In the genomic region with DNA sequence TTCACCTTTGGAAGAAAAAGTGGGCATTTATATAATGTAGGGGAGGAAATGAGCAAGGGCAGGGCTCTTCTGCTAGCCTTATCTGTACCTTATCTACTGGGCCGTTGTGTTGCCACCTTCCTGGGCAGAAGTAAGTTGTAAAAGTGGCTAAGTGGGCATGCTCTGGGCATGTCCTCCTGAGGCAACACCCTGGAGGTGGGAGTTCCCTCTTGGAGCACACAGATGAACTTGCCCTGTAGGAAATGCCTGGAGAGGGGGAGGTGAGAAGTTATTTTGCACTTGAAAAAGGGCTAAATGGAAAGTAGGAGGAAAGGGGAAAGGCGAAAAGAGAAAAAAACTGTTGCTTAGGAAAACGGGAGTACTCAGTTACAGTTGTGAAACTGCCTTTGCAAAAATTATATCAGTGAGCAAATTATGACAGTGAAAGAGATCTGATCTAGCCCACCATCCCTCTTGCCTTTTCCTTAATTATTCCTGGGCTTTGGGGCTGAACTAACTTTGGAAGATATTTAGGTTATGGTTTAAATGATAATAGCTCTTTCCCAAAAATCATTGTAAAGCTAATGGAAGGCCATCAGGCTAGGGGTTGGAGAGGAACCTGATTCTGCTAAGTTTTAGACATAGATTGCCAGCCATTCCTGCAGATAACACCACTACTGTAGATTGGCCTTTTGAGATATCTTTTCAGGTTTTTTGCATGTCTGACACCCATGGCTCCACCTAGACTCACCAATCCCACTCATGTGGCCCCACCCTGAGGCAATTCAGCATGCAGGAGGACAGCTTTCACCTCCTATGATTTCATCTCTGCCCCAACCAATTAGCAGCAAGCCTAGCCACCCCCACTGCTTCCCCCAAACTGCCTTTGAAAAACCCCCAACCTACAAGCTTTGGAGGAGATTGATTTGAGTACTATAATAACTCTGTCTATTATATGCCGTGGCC, we compare ENCODE assay signal across 12 cellular contexts. TPM values are rescaled to one million over a fixed set of nuclear protein-coding genes. Genes with fewer than 3 reads are reported as not detected.
DNase-seq lines count a peak whose midpoint lies in the region; ATAC-seq and TF ChIP-seq lines count a peak whose summit lies in the region.
"Had no signal": no experiment of that assay in that cellular context is flagged by ENCODE, and none has a peak within 500 bp of the region (broad histone marks: within the 10 kb centered on the region; RNA-seq: fewer than 3 reads in every experiment).

No MANE protein-coding gene starts in this region.

- peak; percentile 90 for ATAC-seq in left colon

- peak; percentile 59 for DNase-seq in GDM1 (lab: John Stamatoyannopoulos, UW)
- peak; percentile 33 for DNase-seq in LHCN-M2 (ENCODE audit: low read depth)
- DNase-seq in dermis blood vessel endothelial cell = peak; percentile 37
- DNase-seq in left colon = peak; percentile 36 to 70
- DNase-seq in DMS153 treated with DMSO at 0.1 percent for 48 hours (lab: John Stamatoyannopoulos, UW; ENCODE audit: unreplicated experiment) = no peak
- DNase-seq in RKO (ENCODE audit: low spot score) = no peak
- DNase-seq in WERI-Rb-1 = no peak
- no peak for DNase-seq in coronary artery (ENCODE audit: low spot score)
- DNase-seq: aorta, naive B cell, NCI-H2107 had no signal

- no peak overlapping the region for H3K4me3 ChIP-seq in WERI-Rb-1 (ENCODE audit: low read depth, low read length)
- H3K4me3 ChIP-seq in coronary artery = no peak overlapping the region
- H3K4me3 ChIP-seq: BLaER1 had no signal

- H3K27ac ChIP-seq in WERI-Rb-1 (no peak overlapping the region), coronary artery (no peak overlapping the region)
- H3K27ac ChIP-seq: BLaER1 had no signal

- no peak for TF ChIP-seq CTCF in WERI-Rb-1 (IDR thresholded peaks at IDR 0.05; ENCODE audit: low read depth, low read length)
- no peak for TF ChIP-seq CTCF in coronary artery (IDR thresholded peaks at IDR 0.05)

- H3K27me3 ChIP-seq in WERI-Rb-1 (ENCODE audit: insufficient read depth, low read depth, severe bottlenecking) = peaks cover 13% of the 10 kb centered on the region

- H3K36me3 ChIP-seq in WERI-Rb-1 = no peaks in the 10 kb centered on the region
- H3K36me3 ChIP-seq: BLaER1 had no signal

- intact Hi-C loops in left colon (cut with DNase I, micrococcal nuclease) = no loop called here

- H3K9me3 ChIP-seq in WERI-Rb-1 (ENCODE audit: severe bottlenecking) = peaks cover 4% of the 10 kb centered on the region

RNA-seq across cellular contexts. Expression of gene ZNF81, which starts 20.5 kb away (rescaled TPM):
- total RNA-seq in LHCN-M2 (2014; rRNA removed) (2.1 and 3.6 TPM in 2 replicates), dermis blood vessel endothelial cell (6.7 and 10.0 TPM in 2 replicates), left colon (10 to 100 TPM; 11.8 to 12.0 TPM)
- polyA plus RNA-seq in LHCN-M2 (2012) = 4.0 TPM

Comparison
In these comparisons a context has a peak if more than half of its experiments do, and no peak if none do; other contexts are left out.
1. DNase-seq: peak in GDM1 (single experiment), LHCN-M2 (single experiment), dermis blood vessel endothelial cell (single experiment) and left colon (2 of 2); none in DMS153 treated with DMSO at 0.1 percent for 48 hours (single experiment), RKO (single experiment), WERI-Rb-1 (single experiment) and coronary artery (single experiment).